Comparison of ENCODE assay signal across 13 cellular contexts in the genomic region with DNA sequence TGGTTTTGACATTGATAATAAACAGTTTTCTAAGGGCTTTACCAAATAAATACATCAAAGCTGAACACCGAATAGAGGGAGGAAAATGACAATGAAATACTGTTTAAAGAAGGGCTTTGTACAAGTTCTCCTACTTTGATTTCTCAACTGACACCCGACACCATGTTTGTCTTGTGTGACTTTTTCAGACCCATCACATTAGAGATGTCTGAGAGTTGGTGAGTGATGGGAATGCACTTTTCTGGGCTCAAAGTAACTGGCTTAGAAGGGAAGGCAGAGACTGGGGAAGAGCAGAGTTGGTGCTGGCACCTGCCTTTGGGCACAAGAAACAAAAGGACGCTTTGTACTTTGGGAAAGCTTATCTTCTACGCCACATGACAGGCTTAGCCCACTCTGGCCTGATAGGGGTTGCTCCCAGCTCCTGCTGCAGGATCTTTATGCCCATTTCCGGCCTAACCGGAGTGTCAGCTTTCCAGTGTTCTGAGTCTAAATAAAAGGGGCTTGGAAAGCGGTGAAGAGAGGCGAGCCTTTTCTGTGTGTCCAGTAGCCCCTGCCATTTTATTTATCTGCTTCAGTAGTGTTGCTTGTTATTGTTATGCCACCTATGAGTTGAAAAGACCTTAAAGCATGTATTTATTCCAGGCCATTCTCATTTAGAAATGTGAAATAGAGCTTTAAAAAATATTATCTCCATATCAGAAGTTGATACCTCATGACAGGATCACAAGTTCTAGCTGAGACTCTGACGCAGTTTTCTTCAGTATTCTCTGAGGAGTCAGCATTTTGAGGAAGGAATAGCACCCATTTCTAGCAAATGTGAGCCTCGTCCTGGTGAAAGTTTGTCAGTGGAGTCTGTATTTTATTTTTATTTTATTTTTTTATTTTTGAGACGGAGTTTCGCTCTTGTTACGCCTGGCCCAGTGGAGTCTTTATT. TPM values are rescaled to one million over a fixed set of nuclear protein-coding genes. Genes with fewer than 3 reads are reported as not detected.
A peak's percentile ranks its signal among the peaks of the same experiment; 100 is the strongest.
DNase-seq lines count a peak whose midpoint lies in the region; ATAC-seq, FAIRE-seq and TF ChIP-seq lines count a peak whose summit lies in the region.
"Had no signal": no experiment of that assay in that cellular context is flagged by ENCODE, and none has a peak within 500 bp of the region (broad histone marks: within the 10 kb centered on the region; RNA-seq: fewer than 3 reads in every experiment).

No MANE protein-coding gene starts in this region.

- TF ChIP-seq CTCF in bronchial epithelial cell (IDR thresholded peaks at IDR 0.05; ENCODE audit: insufficient read depth, low read length, severe bottlenecking): no peak
- no peak for TF ChIP-seq CTCF in suprapubic skin (IDR thresholded peaks at IDR 0.05)
- TF ChIP-seq CTCF in SK-N-SH (IDR thresholded peaks at IDR 0.05): no peak

- H3K36me3 ChIP-seq in bronchial epithelial cell (ENCODE audit: control insufficient read depth, insufficient read depth, low read length) (peaks cover 1% of the 10 kb centered on the region), skeletal muscle satellite cell (ENCODE audit: insufficient read depth, low read length) (no peaks in the 10 kb centered on the region), suprapubic skin (peaks cover 31% of the 10 kb centered on the region), SK-N-SH (replicated peaks in 1 of 2; ENCODE audit: control insufficient read depth in 1 of 2, insufficient read depth in 2 of 2, low read length in 1 of 2) (peaks cover 0 to 12% of the 10 kb centered on the region in 2 experiments)

- H3K4me2 ChIP-seq in skeletal muscle satellite cell (ENCODE audit: low read length) (peak overlapping the region; percentile 42), SK-N-SH (no peak overlapping the region)

- FAIRE-seq in bronchial epithelial cell (lab: Jason Lieb, UNC): no peak
- FAIRE-seq: frontal cortex had no signal

- H3K9ac ChIP-seq in skeletal muscle satellite cell (ENCODE audit: low read depth, low read length): no peak overlapping the region
- H3K9ac ChIP-seq in SK-N-SH: no peak overlapping the region

- CTCF ChIA-PET in SK-N-SH (lab: Yijun Ruan, JAX): interaction anchor here (1.0 to 1.5 kb wide), 2 partner anchors 8 to 57 kb away, joined by 4 to 5 read pairs; no protein-coding TSS in a partner anchor

- TF ChIP-seq POLR2A in suprapubic skin (IDR thresholded peaks at IDR 0.05): no peak

- H3K4me1 Mint-ChIP-seq in T-helper 17 cell: peaks cover 2% of the 10 kb centered on the region
- H3K4me1 Mint-ChIP-seq: central memory CD8-positive, alpha-beta T cell had no signal

- H3K27ac Mint-ChIP-seq in T-helper 17 cell: no peak overlapping the region

- H3K27me3 ChIP-seq in bronchial epithelial cell (ENCODE audit: control insufficient read depth, insufficient read depth, low read length): no peaks in the 10 kb centered on the region
- no peaks in the 10 kb centered on the region for H3K27me3 ChIP-seq in skeletal muscle satellite cell (ENCODE audit: control insufficient read depth, insufficient read depth, low read length)
- no peaks in the 10 kb centered on the region for H3K27me3 ChIP-seq in suprapubic skin
- H3K27me3 ChIP-seq in SK-N-SH (ENCODE audit: insufficient read depth): no peaks in the 10 kb centered on the region
- H3K27me3 ChIP-seq: spleen had no signal

- no peaks in the 10 kb centered on the region for H4K20me1 ChIP-seq in SK-N-SH (ENCODE audit: insufficient read depth)

- no peaks in the 10 kb centered on the region for H3K79me2 ChIP-seq in SK-N-SH (ENCODE audit: insufficient read depth)

- DNase-seq in NCI-H1048 (lab: John Stamatoyannopoulos, UW) (peak; percentile 81), bronchial epithelial cell (ENCODE audit: low read depth) (peak; percentile 13), iris pigment epithelial cell (ENCODE audit: low read depth) (peak; percentile 71), suprapubic skin (ENCODE audit: low spot score in 2 of 2) (no peak), SK-N-SH (no peak), T-helper 17 cell (no peak)
- DNase-seq: activated CD4-positive, alpha-beta T cell treated with anti-CD3 and anti-CD28 coated beads for 1 hour; spleen had no signal

- no peak for ATAC-seq in T-helper 17 cell

- peaks cover 28% of the 10 kb centered on the region for H3F3A ChIP-seq in SK-N-SH (replicated peaks; ENCODE audit: insufficient read depth)

- no peak for TF ChIP-seq RAD21 in SK-N-SH (IDR thresholded peaks at IDR 0.05; ENCODE audit: low read length)

- no peak overlapping the region for H3K4me3 Mint-ChIP-seq in T-helper 17 cell
- H3K4me3 Mint-ChIP-seq: central memory CD8-positive, alpha-beta T cell had no signal

- no peak overlapping the region for H2AFZ ChIP-seq in SK-N-SH (ENCODE audit: low read depth)

- H3K36me3 Mint-ChIP-seq in T-helper 17 cell (ENCODE audit: low read depth): peaks cover under 1% of the 10 kb centered on the region

- H3K9me3 ChIP-seq in skeletal muscle satellite cell (replicated peaks; ENCODE audit: low read length) (no peaks in the 10 kb centered on the region), suprapubic skin (no peaks in the 10 kb centered on the region), SK-N-SH (no peaks in the 10 kb centered on the region), T-helper 17 cell (ENCODE audit: control insufficient read depth, low read length, poor library complexity, severe bottlenecking) (no peaks in the 10 kb centered on the region)
- H3K9me3 ChIP-seq: spleen had no signal

- H3K27ac ChIP-seq in suprapubic skin: no peak overlapping the region
- H3K27ac ChIP-seq in SK-N-SH (ENCODE audit: low read depth in 2 of 2, low read length in 1 of 2): no peak overlapping the region
- H3K27ac ChIP-seq: spleen had no signal

- no peak for TF ChIP-seq EP300 in suprapubic skin (IDR thresholded peaks at IDR 0.05)
- TF ChIP-seq EP300 in SK-N-SH (IDR thresholded peaks at IDR 0.05; ENCODE audit: borderline replicate concordance in 1 of 2, low read depth in 1 of 2, low read length in 1 of 2): no peak

- peaks cover 33% of the 10 kb centered on the region for H3K27me3 Mint-ChIP-seq in T-helper 17 cell

- POLR2A ChIA-PET in SK-N-SH (lab: Yijun Ruan, JAX): no interaction called here

- no peaks in the 10 kb centered on the region for H3K9me2 ChIP-seq in SK-N-SH

- 83% methylated on average over 13 of the region's 13 CpGs for WGBS in suprapubic skin
- WGBS in SK-N-SH (ENCODE audit: low lambda C conversion rate): 86% methylated on average over 13 of the region's 13 CpGs

- peaks cover 19% of the 10 kb centered on the region for H3K4me1 ChIP-seq in skeletal muscle satellite cell (ENCODE audit: control insufficient read depth, insufficient read depth, low read length)
- H3K4me1 ChIP-seq in suprapubic skin: peaks cover 16% of the 10 kb centered on the region
- peaks cover 5 to 11% of the 10 kb centered on the region in 2 experiments for H3K4me1 ChIP-seq in SK-N-SH (ENCODE audit: control insufficient read depth in 1 of 2, insufficient read depth in 2 of 2, low read depth in 1 of 2, low read length in 1 of 2)

- H3K4me3 ChIP-seq in bronchial epithelial cell (ENCODE audit: low read depth, low read length) (no peak overlapping the region), skeletal muscle satellite cell (ENCODE audit: low read length) (no peak overlapping the region), suprapubic skin (no peak overlapping the region), SK-N-SH (ENCODE audit: low read depth in 2 of 2, low read length in 1 of 2) (no peak overlapping the region)
- H3K4me3 ChIP-seq: spleen had no signal

TF ChIP-seq in SK-N-SH, 30 proteins besides CTCF, POLR2A, EP300 and RAD21:
- TF ChIP-seq, protein P1, sequence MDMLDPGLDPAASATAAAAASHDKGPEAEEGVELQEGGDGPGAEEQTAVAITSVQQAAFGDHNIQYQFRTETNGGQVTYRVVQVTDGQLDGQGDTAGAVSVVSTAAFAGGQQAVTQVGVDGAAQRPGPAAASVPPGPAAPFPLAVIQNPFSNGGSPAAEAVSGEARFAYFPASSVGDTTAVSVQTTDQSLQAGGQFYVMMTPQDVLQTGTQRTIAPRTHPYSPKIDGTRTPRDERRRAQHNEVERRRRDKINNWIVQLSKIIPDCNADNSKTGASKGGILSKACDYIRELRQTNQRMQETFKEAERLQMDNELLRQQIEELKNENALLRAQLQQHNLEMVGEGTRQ (IDR thresholded peaks at IDR 0.05; ENCODE audit: borderline replicate concordance, low read depth, low read length): no peak
- TF ChIP-seq RCOR1 (IDR thresholded peaks at IDR 0.05; ENCODE audit: low read length): no peak

RNA-seq across cellular contexts. Expression of a gene that starts 24.2 kb away (rescaled TPM):
- total RNA-seq in bronchial epithelial cell: 5.8 and 15.9 TPM in 2 replicates
- total RNA-seq in skeletal muscle satellite cell (2012; rRNA removed): 2.5 and 3.7 TPM in 2 replicates
- 10 to 100 TPM; 51.6 to 71.1 (median 60.9) TPM for total RNA-seq in suprapubic skin
- 7.9 and 10.0 TPM in 2 replicates for polyA plus RNA-seq in SK-N-SH (2012; rRNA removed)
- 7.0 and 10.4 TPM in 2 replicates for polyA plus RNA-seq in SK-N-SH (2012; cell fraction: cytosol; rRNA removed)
- 6.7 and 8.0 TPM in 2 replicates for polyA plus RNA-seq in SK-N-SH (2012; cell fraction: nucleus; rRNA removed)
- under 1 TPM; 0.15 to 0.26 TPM for total RNA-seq in T-helper 17 cell

RNA-seq across cellular contexts. Expression of a gene that starts 35.4 kb away (rescaled TPM):
- total RNA-seq in bronchial epithelial cell (not detected in 2 replicates), suprapubic skin (not detected), T-helper 17 cell (not detected)
- not detected in 2 replicates for total RNA-seq in skeletal muscle satellite cell (2012; rRNA removed)
- polyA plus RNA-seq in SK-N-SH (2012; rRNA removed): not detected in 2 replicates
- polyA plus RNA-seq in SK-N-SH (2012; cell fraction: cytosol; rRNA removed): not detected in 2 replicates
- polyA plus RNA-seq in SK-N-SH (2012; cell fraction: nucleus; rRNA removed): not detected in 2 replicates
- total RNA-seq: mesenteric fat pad, NCI-H460, spleen had no signal
- polyA plus RNA-seq: spleen had no signal

Comparison
In these comparisons a context has a peak if more than half of its experiments do, and no peak if none do; other contexts are left out.
1. DNase-seq: peak in NCI-H1048 (single experiment), bronchial epithelial cell (single experiment) and iris pigment epithelial cell (single experiment); none in suprapubic skin (0 of 2), SK-N-SH (single experiment) and T-helper 17 cell (0 of 3).